Comparison of ENCODE assay signal across 1 cellular context in the genomic region with DNA sequence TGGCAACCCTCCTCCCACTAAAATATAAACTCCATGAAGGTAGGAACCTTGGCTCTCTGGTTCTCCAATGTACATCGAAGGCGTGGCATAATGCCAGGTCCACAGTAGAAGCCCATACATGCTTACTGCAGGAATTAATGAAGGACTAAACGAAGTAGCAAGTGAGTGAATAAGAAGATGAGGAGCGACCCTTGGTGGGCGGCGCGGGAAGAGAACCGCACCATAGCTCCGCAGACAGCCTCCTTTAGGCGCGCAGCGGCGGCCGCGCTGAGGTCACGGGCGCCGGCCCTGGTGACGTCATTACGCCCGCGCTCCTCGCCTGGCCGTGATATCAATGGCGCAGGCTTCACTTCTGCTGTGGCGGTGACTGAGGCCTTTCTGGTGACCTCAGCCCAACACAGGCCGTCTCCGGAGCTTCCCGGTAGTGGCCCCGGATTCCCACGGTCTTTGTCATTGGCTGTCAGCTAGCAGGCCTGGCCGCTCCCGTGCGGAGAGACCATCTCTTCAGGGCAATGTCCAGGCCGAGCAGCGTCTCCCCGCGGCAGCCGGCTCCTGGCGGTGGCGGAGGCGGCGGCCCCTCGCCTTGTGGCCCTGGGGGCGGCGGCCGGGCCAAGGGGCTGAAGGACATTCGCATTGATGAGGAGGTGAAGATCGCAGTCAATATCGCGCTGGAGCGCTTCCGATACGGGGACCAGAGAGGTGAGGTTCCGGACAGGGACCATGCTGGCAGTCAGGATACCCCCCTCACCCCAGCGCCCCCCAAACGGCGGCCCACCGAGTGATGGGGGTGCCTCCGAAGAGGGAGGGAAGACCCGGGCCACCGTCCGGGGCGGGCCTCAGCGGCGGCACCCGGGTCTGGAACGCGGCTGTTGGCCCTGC.
TF ChIP-seq lines count a peak whose summit lies in the region.

Gene YTHDC2 (plus strand): TSS at position 311 of the 879 bp plus-strand sequence. CDS start 202 bp downstream, at position 513.

TF ChIP-seq in HepG2, 621 proteins besides CTCF, POLR2A, EP300 and RAD21 (continued from another document and continues in another):
- TF ChIP-seq ZNF207 (IDR thresholded peaks at IDR 0.05; ENCODE audit: borderline replicate concordance) (no peak), ZXDC (CRISPR knock-in tag; IDR thresholded peaks at IDR 0.05) (no peak; the same call in 1 of the 2 replicates), ZNF232 (CRISPR knock-in tag; IDR thresholded peaks at IDR 0.05; ENCODE audit: borderline replicate concordance) (no peak), ZNF431 (CRISPR knock-in tag; IDR thresholded peaks at IDR 0.05; ENCODE audit: borderline replicate concordance, low read depth) (0 out of 2 replicates have a peak, but pooled peaks have one; percentile 60), ZBTB14 (CRISPR knock-in tag; IDR thresholded peaks at IDR 0.05) (no peak; the same call in 1 of the 2 replicates), ZNF776 (CRISPR knock-in tag; IDR thresholded peaks at IDR 0.05) (no peak), ZNF101 (CRISPR knock-in tag; IDR thresholded peaks at IDR 0.05; ENCODE audit: borderline replicate concordance, low read depth) (peak; percentile 82; the same call in 1 of the 2 replicates), MAFG (CRISPR knock-in tag; IDR thresholded peaks at IDR 0.05) (no peak), ZBTB25 (CRISPR knock-in tag; IDR thresholded peaks at IDR 0.05) (peak; percentile 89), RFX3 (CRISPR knock-in tag; IDR thresholded peaks at IDR 0.05) (no peak), RBAK (CRISPR knock-in tag; IDR thresholded peaks at IDR 0.05) (no peak), HOMEZ (CRISPR knock-in tag; IDR thresholded peaks at IDR 0.05; ENCODE audit: low read depth) (no peak), ZNF24 (IDR thresholded peaks at IDR 0.05) (peak; percentile 90), ZFAT (CRISPR knock-in tag; conservative IDR thresholded peaks at IDR 0.05) (no peak), ZSCAN5A (CRISPR knock-in tag; IDR thresholded peaks at IDR 0.05; ENCODE audit: borderline replicate concordance) (no peak; the same call in 1 of the 2 replicates), ZHX1 (CRISPR knock-in tag; IDR thresholded peaks at IDR 0.05; ENCODE audit: low read depth) (peak; percentile 98), ATAD3A (CRISPR knock-in tag; IDR thresholded peaks at IDR 0.05) (no peak), DPF2 (CRISPR knock-in tag; IDR thresholded peaks at IDR 0.05; ENCODE audit: borderline replicate concordance, low read depth) (peak; percentile 27; the same call in 1 of the 2 replicates), ZNF230 (CRISPR knock-in tag; IDR thresholded peaks at IDR 0.05) (peak; percentile 67; the same call in 1 of the 2 replicates), ZNF496 (CRISPR knock-in tag; IDR thresholded peaks at IDR 0.05; ENCODE audit: insufficient replicate concordance) (no peak), CBFB (CRISPR knock-in tag; IDR thresholded peaks at IDR 0.05) (no peak; the same call in 1 of the 2 replicates), SETDB1 (CRISPR knock-in tag; IDR thresholded peaks at IDR 0.05; ENCODE audit: borderline replicate concordance) (no peak), MYNN (CRISPR knock-in tag; IDR thresholded peaks at IDR 0.05; ENCODE audit: low read depth) (no peak)
- TF ChIP-seq, protein P1, sequence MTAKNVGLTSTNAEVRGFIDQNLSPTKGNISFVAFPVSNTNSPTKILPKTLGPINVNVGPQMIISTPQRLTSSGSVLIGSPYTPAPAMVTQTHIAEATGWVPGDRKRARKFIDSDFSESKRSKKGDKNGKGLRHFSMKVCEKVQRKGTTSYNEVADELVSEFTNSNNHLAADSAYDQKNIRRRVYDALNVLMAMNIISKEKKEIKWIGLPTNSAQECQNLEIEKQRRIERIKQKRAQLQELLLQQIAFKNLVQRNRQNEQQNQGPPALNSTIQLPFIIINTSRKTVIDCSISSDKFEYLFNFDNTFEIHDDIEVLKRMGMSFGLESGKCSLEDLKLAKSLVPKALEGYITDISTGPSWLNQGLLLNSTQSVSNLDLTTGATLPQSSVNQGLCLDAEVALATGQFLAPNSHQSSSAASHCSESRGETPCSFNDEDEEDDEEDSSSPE (CRISPR knock-in tag; IDR thresholded peaks at IDR 0.05), result peak; percentile 84
- TF ChIP-seq, protein P2, sequence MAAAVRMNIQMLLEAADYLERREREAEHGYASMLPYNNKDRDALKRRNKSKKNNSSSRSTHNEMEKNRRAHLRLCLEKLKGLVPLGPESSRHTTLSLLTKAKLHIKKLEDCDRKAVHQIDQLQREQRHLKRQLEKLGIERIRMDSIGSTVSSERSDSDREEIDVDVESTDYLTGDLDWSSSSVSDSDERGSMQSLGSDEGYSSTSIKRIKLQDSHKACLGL (CRISPR knock-in tag; IDR thresholded peaks at IDR 0.05), result no peak
- TF ChIP-seq, protein P3, sequence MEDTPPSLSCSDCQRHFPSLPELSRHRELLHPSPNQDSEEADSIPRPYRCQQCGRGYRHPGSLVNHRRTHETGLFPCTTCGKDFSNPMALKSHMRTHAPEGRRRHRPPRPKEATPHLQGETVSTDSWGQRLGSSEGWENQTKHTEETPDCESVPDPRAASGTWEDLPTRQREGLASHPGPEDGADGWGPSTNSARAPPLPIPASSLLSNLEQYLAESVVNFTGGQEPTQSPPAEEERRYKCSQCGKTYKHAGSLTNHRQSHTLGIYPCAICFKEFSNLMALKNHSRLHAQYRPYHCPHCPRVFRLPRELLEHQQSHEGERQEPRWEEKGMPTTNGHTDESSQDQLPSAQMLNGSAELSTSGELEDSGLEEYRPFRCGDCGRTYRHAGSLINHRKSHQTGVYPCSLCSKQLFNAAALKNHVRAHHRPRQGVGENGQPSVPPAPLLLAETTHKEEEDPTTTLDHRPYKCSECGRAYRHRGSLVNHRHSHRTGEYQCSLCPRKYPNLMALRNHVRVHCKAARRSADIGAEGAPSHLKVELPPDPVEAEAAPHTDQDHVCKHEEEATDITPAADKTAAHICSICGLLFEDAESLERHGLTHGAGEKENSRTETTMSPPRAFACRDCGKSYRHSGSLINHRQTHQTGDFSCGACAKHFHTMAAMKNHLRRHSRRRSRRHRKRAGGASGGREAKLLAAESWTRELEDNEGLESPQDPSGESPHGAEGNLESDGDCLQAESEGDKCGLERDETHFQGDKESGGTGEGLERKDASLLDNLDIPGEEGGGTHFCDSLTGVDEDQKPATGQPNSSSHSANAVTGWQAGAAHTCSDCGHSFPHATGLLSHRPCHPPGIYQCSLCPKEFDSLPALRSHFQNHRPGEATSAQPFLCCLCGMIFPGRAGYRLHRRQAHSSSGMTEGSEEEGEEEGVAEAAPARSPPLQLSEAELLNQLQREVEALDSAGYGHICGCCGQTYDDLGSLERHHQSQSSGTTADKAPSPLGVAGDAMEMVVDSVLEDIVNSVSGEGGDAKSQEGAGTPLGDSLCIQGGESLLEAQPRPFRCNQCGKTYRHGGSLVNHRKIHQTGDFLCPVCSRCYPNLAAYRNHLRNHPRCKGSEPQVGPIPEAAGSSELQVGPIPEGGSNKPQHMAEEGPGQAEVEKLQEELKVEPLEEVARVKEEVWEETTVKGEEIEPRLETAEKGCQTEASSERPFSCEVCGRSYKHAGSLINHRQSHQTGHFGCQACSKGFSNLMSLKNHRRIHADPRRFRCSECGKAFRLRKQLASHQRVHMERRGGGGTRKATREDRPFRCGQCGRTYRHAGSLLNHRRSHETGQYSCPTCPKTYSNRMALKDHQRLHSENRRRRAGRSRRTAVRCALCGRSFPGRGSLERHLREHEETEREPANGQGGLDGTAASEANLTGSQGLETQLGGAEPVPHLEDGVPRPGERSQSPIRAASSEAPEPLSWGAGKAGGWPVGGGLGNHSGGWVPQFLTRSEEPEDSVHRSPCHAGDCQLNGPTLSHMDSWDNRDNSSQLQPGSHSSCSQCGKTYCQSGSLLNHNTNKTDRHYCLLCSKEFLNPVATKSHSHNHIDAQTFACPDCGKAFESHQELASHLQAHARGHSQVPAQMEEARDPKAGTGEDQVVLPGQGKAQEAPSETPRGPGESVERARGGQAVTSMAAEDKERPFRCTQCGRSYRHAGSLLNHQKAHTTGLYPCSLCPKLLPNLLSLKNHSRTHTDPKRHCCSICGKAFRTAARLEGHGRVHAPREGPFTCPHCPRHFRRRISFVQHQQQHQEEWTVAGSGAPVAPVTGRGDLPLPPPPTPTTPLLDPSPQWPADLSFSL (CRISPR knock-in tag; IDR thresholded peaks at IDR 0.05), result no peak
- TF ChIP-seq, protein P4, sequence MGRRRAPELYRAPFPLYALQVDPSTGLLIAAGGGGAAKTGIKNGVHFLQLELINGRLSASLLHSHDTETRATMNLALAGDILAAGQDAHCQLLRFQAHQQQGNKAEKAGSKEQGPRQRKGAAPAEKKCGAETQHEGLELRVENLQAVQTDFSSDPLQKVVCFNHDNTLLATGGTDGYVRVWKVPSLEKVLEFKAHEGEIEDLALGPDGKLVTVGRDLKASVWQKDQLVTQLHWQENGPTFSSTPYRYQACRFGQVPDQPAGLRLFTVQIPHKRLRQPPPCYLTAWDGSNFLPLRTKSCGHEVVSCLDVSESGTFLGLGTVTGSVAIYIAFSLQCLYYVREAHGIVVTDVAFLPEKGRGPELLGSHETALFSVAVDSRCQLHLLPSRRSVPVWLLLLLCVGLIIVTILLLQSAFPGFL (CRISPR knock-in tag; IDR thresholded peaks at IDR 0.05), result no peak
